In genomic region chr6:14417377-14417776, GRCh38 we compare ENCODE assay signal across 16 cellular contexts.
"Had no signal": no experiment of that assay in that cellular context is flagged by ENCODE, and none has a peak within 500 bp of the region (broad histone marks: within the 10 kb centered on the region; RNA-seq: fewer than 3 reads in every experiment).

No MANE protein-coding gene starts in this region.

- H3K27ac ChIP-seq: psoas muscle, sigmoid colon, testis had no signal

- H3K9me3 Mint-ChIP-seq: activated naive CD4-positive, alpha-beta T cell treated with anti-CD3 and anti-CD28 coated beads, Interleukin-2, amount 50 U/mL, for 24 hours; central memory CD8-positive, alpha-beta T cell; effector memory CD8-positive, alpha-beta T cell had no signal

- H3K9me3 ChIP-seq: psoas muscle, sigmoid colon, testis had no signal

- H3K36me3 ChIP-seq: sigmoid colon had no signal

- ATAC-seq: effector memory CD8-positive, alpha-beta T cell; psoas muscle had no signal

- H3K27ac Mint-ChIP-seq: activated CD4-positive, alpha-beta T cell treated with anti-CD3 and anti-CD28 coated beads, Interleukin-2, amount 10 ng/mL, durations not matched to agents 7 days and 5 days; activated naive CD4-positive, alpha-beta T cell treated with anti-CD3 and anti-CD28 coated beads, Interleukin-2, amount 50 U/mL, for 24 hours; effector memory CD8-positive, alpha-beta T cell; nephron; stimulated activated naive CD8-positive, alpha-beta T cell treated with anti-CD3 and anti-CD28 coated beads, Interleukin-15, Interleukin-2, amounts not matched to agents 100 ng/mL and 50 ng/mL, for 24 hours had no signal

- H3K4me3 ChIP-seq: psoas muscle, sigmoid colon, testis had no signal

- H3K4me3 Mint-ChIP-seq: activated CD4-positive, alpha-beta T cell treated with anti-CD3 and anti-CD28 coated beads, Interleukin-2, amount 10 ng/mL, durations not matched to agents 7 days and 5 days; activated naive CD4-positive, alpha-beta T cell treated with anti-CD3 and anti-CD28 coated beads, Interleukin-2, amount 50 U/mL, for 24 hours; central memory CD8-positive, alpha-beta T cell; effector memory CD8-positive, alpha-beta T cell; nephron; stimulated activated naive CD8-positive, alpha-beta T cell treated with anti-CD3 and anti-CD28 coated beads, Interleukin-15, Interleukin-2, amounts not matched to agents 100 ng/mL and 50 ng/mL, for 24 hours had no signal

- DNase-seq: activated CD4-positive, alpha-beta T cell treated with anti-CD3 and anti-CD28 coated beads, Interleukin-2, amount 10 ng/mL, durations not matched to agents 7 days and 5 days; activated effector memory CD4-positive, alpha-beta T cell treated with Interleukin-2 at 50 U/mL for 16 hours; activated T-cell treated with anti-CD3 and anti-CD28 coated beads, Interleukin-2, amount 50 U/mL, for 1 hour; effector memory CD8-positive, alpha-beta T cell; erythroblast; hippocampal formation; psoas muscle; sigmoid colon; stimulated activated CD4-positive, alpha-beta T cell treated with anti-CD3 and anti-CD28 coated beads, Interleukin-12 subunit alpha, Interleukin-12 subunit beta, amount 100 ng/mL, for 4 hours; stimulated activated CD4-positive, alpha-beta T cell treated with anti-CD3 and anti-CD28 coated beads, Interleukin-2, amount 100 ng/mL, for 48 hours; stimulated activated CD8-positive, alpha-beta memory T cell treated with anti-CD3 and anti-CD28 coated beads, Interleukin-4, amount 100 ng/mL, for 48 hours; testis had no signal

- H3K36me3 Mint-ChIP-seq: activated naive CD4-positive, alpha-beta T cell treated with anti-CD3 and anti-CD28 coated beads, Interleukin-2, amount 50 U/mL, for 24 hours had no signal

- H3K4me1 Mint-ChIP-seq: activated CD4-positive, alpha-beta T cell treated with anti-CD3 and anti-CD28 coated beads, Interleukin-2, amount 10 ng/mL, durations not matched to agents 7 days and 5 days; activated naive CD4-positive, alpha-beta T cell treated with anti-CD3 and anti-CD28 coated beads, Interleukin-2, amount 50 U/mL, for 24 hours; central memory CD8-positive, alpha-beta T cell; nephron had no signal

- H3K4me1 ChIP-seq: psoas muscle, sigmoid colon, testis had no signal

- H3K27me3 ChIP-seq: sigmoid colon, testis had no signal

- H3K27me3 Mint-ChIP-seq: activated CD4-positive, alpha-beta T cell treated with anti-CD3 and anti-CD28 coated beads, Interleukin-2, amount 10 ng/mL, durations not matched to agents 7 days and 5 days; activated naive CD4-positive, alpha-beta T cell treated with anti-CD3 and anti-CD28 coated beads, Interleukin-2, amount 50 U/mL, for 24 hours; stimulated activated naive CD8-positive, alpha-beta T cell treated with anti-CD3 and anti-CD28 coated beads, Interleukin-15, Interleukin-2, amounts not matched to agents 100 ng/mL and 50 ng/mL, for 24 hours had no signal
